ENCODE assay signal across 9 cellular contexts in the genomic region with DNA sequence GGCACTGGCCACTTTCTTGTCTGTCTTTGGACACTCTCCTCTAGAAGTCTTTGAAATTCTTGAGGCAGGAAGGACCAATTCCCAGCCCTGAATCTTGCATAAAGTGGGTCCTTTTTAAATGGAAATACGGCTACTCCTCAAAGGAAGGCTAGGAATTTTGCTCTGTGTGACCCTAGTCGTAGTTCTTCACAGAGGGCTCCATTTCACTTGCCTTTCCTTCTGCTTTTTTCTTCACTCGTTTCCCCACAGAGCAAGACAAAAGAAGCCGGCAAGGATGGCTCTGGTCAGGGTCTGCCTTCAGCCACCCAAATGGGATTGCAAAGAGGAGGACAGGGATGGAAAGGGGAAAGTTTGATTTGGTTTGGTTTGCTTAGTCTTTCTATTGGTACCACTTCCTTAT. TPM values are rescaled to one million over a fixed set of nuclear protein-coding genes. Genes with fewer than 3 reads are reported as not detected.
DNase-seq lines count a peak whose midpoint lies in the region; ATAC-seq and TF ChIP-seq lines count a peak whose summit lies in the region.
"Had no signal": no experiment of that assay in that cellular context is flagged by ENCODE, and none has a peak within 500 bp of the region (broad histone marks: within the 10 kb centered on the region; RNA-seq: fewer than 3 reads in every experiment).

No MANE protein-coding gene starts in this region.

- TF ChIP-seq CTCF in CD4-positive, alpha-beta T cell (IDR thresholded peaks at IDR 0.05), result no peak
- TF ChIP-seq CTCF in neural crest cell (conservative IDR thresholded peaks at IDR 0.05), result no peak

- H3K4me3 Mint-ChIP-seq in CD4-positive, alpha-beta T cell, result peak overlapping the region; percentile 82
- peak overlapping the region; percentile 71 for H3K4me3 Mint-ChIP-seq in dendritic cell treated with granulocyte-macrophage colony-stimulating factor and Interleukin-4, amounts not matched to agents 40 ng/mL and 50 ng/mL, for 4 days
- H3K4me3 Mint-ChIP-seq in neural crest cell, result peak overlapping the region; percentile 79

- peak overlapping the region; percentile 99 for H3K27ac Mint-ChIP-seq in CD4-positive, alpha-beta T cell
- H3K27ac Mint-ChIP-seq in dendritic cell treated with granulocyte-macrophage colony-stimulating factor and Interleukin-4, amounts not matched to agents 40 ng/mL and 50 ng/mL, for 4 days, result peak overlapping the region; percentile 91
- no peak overlapping the region for H3K27ac Mint-ChIP-seq in neural crest cell (ENCODE audit: unreplicated experiment)

- H3K27me3 ChIP-seq in CD4-positive, alpha-beta T cell (ENCODE audit: control insufficient read depth, insufficient read depth, low read length), result no peaks in the 10 kb centered on the region

- no peak for DNase-seq in CD4-positive, alpha-beta T cell
- DNase-seq in neural crest cell (ENCODE audit: low read depth, low spot score), result no peak
- no peak for DNase-seq in ureter (ENCODE audit: low spot score)
- DNase-seq in T1000 (lab: John Stamatoyannopoulos, UW), result no peak
- DNase-seq: NCI-H1417 had no signal

- no peak overlapping the region for H3K27ac ChIP-seq in CD4-positive, alpha-beta T cell (ENCODE audit: low read depth, low read length)
- peak overlapping the region; percentile 86 for H3K27ac ChIP-seq in KOPT-K1 (ENCODE audit: low read depth, low read length, poor library complexity, severe bottlenecking)

- ATAC-seq in CD4-positive, alpha-beta T cell (ENCODE audit: poor library complexity), result no peak
- ATAC-seq in GM18520 (IDR thresholded peaks at IDR 0.05; ENCODE audit: unreplicated experiment) (no peak), GM18868 (IDR thresholded peaks at IDR 0.05; ENCODE audit: unreplicated experiment) (no peak)

- H3K36me3 ChIP-seq in KOPT-K1 (ENCODE audit: insufficient read depth, low read length), result no peaks in the 10 kb centered on the region

- no peaks in the 10 kb centered on the region for H3K9me3 ChIP-seq in CD4-positive, alpha-beta T cell (ENCODE audit: control insufficient read depth, low read length)
- peaks cover 15% of the 10 kb centered on the region for H3K9me3 ChIP-seq in KOPT-K1 (ENCODE audit: insufficient read depth, low read length, poor library complexity, severe bottlenecking)

- H3K36me3 Mint-ChIP-seq in CD4-positive, alpha-beta T cell (ENCODE audit: low read depth), result peaks cover 20% of the 10 kb centered on the region
- H3K36me3 Mint-ChIP-seq in dendritic cell treated with granulocyte-macrophage colony-stimulating factor and Interleukin-4, amounts not matched to agents 40 ng/mL and 50 ng/mL, for 4 days (ENCODE audit: low read depth), result no peaks in the 10 kb centered on the region
- no peaks in the 10 kb centered on the region for H3K36me3 Mint-ChIP-seq in neural crest cell (ENCODE audit: low read depth)

- no peaks in the 10 kb centered on the region for H3K27me3 Mint-ChIP-seq in CD4-positive, alpha-beta T cell
- no peaks in the 10 kb centered on the region for H3K27me3 Mint-ChIP-seq in dendritic cell treated with granulocyte-macrophage colony-stimulating factor and Interleukin-4, amounts not matched to agents 40 ng/mL and 50 ng/mL, for 4 days
- peaks cover 59% of the 10 kb centered on the region for H3K27me3 Mint-ChIP-seq in neural crest cell (ENCODE audit: low read depth)

- peaks cover 70% of the 10 kb centered on the region for H3K4me1 Mint-ChIP-seq in CD4-positive, alpha-beta T cell (ENCODE audit: low read depth)
- H3K4me1 Mint-ChIP-seq in dendritic cell treated with granulocyte-macrophage colony-stimulating factor and Interleukin-4, amounts not matched to agents 40 ng/mL and 50 ng/mL, for 4 days (ENCODE audit: low read depth), result peaks cover 37% of the 10 kb centered on the region
- peaks cover 11% of the 10 kb centered on the region for H3K4me1 Mint-ChIP-seq in neural crest cell

- intact Hi-C loops in CD4-positive, alpha-beta T cell (cut with DNase I, micrococcal nuclease), result no loop called here
- intact Hi-C loops in dendritic cell treated with granulocyte-macrophage colony-stimulating factor and Interleukin-4, amounts not matched to agents 40 ng/mL and 50 ng/mL, for 4 days (cut with micrococcal nuclease), result no loop called here

- CTCF ChIA-PET in CD4-positive, alpha-beta T cell (lab: Charles Lee), result no interaction called here

- H3K9me3 Mint-ChIP-seq in CD4-positive, alpha-beta T cell, result peaks cover 4% of the 10 kb centered on the region
- peaks cover 9% of the 10 kb centered on the region for H3K9me3 Mint-ChIP-seq in dendritic cell treated with granulocyte-macrophage colony-stimulating factor and Interleukin-4, amounts not matched to agents 40 ng/mL and 50 ng/mL, for 4 days
- H3K9me3 Mint-ChIP-seq in neural crest cell, result peaks cover 6% of the 10 kb centered on the region

- POLR2A ChIA-PET in CD4-positive, alpha-beta T cell (lab: Charles Lee), result interaction anchor here (0.6 to 9.1 kb wide), 9 partner anchors 14 to 100 kb away, joined by 3 to 226 read pairs (median 18); a partner anchor contains a TSS

RNA-seq across cellular contexts. Expression of a gene that starts 25.8 kb away (rescaled TPM):
- 1,000 to 10,000 TPM; 1,136 to 1,173 TPM for total RNA-seq in CD4-positive, alpha-beta T cell
- total RNA-seq in neural crest cell (13.4 and 14.2 TPM in 2 replicates), ureter (330 TPM)

RNA-seq across cellular contexts. Expression of a gene that starts 41.2 kb away (rescaled TPM):
- 100 to 1,000 TPM; 145 to 151 TPM for total RNA-seq in CD4-positive, alpha-beta T cell
- total RNA-seq in neural crest cell (71.0 and 71.6 TPM in 2 replicates), ureter (72.6 TPM)

RNA-seq across cellular contexts. Expression of a gene that starts 42.0 kb away (rescaled TPM):
- total RNA-seq in CD4-positive, alpha-beta T cell, result 10 to 100 TPM; 10.3 to 13.2 TPM
- total RNA-seq in neural crest cell (41.4 and 41.5 TPM in 2 replicates), ureter (17.3 TPM)

RNA-seq across cellular contexts. Expression of a gene that starts 56.1 kb away (rescaled TPM):
- total RNA-seq in CD4-positive, alpha-beta T cell, result 10 to 100 TPM; 86.1 to 88.0 TPM
- total RNA-seq in neural crest cell (93.7 and 98.2 TPM in 2 replicates), ureter (63.9 TPM)

Comparison
In these comparisons a context has a peak if more than half of its experiments do, and no peak if none do; other contexts are left out.
1. RNA of a gene that starts 25.8 kb away (total RNA-seq): 1,136 to 1,173 TPM in CD4-positive, alpha-beta T cell and 330 TPM in ureter (single experiment); 13.4 to 14.2 TPM in neural crest cell; every median in the first group is over 10 times any median in the second.
2. Peak in every context shown above with its lines, with median percentiles within 50 percentile points of each other: H3K4me3 Mint-ChIP-seq.